19 cellular contexts compared by ENCODE assay signal in the genomic region with DNA sequence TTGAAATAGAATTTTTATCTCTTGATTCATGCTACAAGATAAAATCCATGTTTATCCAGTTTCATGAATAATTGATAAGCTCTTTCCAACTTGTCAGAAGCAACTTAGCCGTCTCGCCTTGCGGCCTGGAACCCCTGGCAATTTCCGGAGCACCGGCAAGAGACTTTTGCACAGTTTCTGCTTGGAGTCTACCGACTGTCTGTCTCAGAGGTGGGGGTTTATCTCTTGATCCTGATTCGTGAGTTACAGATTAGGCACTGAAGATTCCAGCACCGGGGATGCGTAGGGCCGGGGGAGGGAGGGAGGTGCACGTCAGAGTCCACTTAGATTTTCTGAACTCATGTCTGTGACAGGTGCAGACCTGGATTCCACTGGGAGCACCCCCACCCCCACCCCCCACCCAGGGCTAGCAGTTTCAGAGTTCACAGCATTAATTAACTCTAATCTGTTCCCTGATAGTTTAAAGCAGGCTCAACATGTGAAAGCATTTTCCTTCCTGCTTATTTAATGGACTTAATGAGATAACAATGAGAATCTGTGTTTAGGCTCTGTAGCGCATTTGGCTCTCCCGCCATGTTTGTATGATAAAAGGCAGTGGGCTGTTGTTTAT. TPM values are rescaled to one million over a fixed set of nuclear protein-coding genes. Genes with fewer than 3 reads are reported as not detected.
DNase-seq lines count a peak whose midpoint lies in the region; ATAC-seq, FAIRE-seq and TF ChIP-seq lines count a peak whose summit lies in the region.
"Had no signal": no experiment of that assay in that cellular context is flagged by ENCODE, and none has a peak within 500 bp of the region (broad histone marks: within the 10 kb centered on the region; RNA-seq: fewer than 3 reads in every experiment).

No MANE protein-coding gene starts in this region.

- no peaks in the 10 kb centered on the region for H3K4me1 Mint-ChIP-seq in CD8-positive, alpha-beta T cell (ENCODE audit: low read depth)
- H3K4me1 Mint-ChIP-seq in T-helper 17 cell: no peaks in the 10 kb centered on the region

- H3K36me3 ChIP-seq in IMR-90 (ENCODE audit: control insufficient read depth, insufficient read depth, low read length) (no peaks in the 10 kb centered on the region), SK-N-MC (ENCODE audit: insufficient read depth, low read length) (no peaks in the 10 kb centered on the region), small intestine (ENCODE audit: control insufficient read depth in 2 of 2, insufficient read depth in 2 of 2, low read length in 2 of 2) (no peaks in the 10 kb centered on the region)
- H3K36me3 ChIP-seq in CD8-positive, alpha-beta T cell (ENCODE audit: insufficient read depth, low read length): no peaks in the 10 kb centered on the region
- H3K36me3 ChIP-seq: BLaER1, lower lobe of right lung, ovary had no signal

- H4K91ac ChIP-seq in IMR-90 (ENCODE audit: insufficient read depth, low read depth, low read length): peak overlapping the region; percentile 98; the same call in 1 of the 2 replicates

- peak overlapping the region; percentile 41 for H3K4ac ChIP-seq in IMR-90 (ENCODE audit: low read depth, low read length)

- H3K79me1 ChIP-seq in IMR-90 (ENCODE audit: low read depth in 1 of 2, low read length in 2 of 2): 0 out of 4 replicates have a peak, but pooled peaks cover 0 to 4% of the 10 kb centered on the region in 2 experiments

- no peak overlapping the region for H3K27ac Mint-ChIP-seq in CD8-positive, alpha-beta T cell
- no peak overlapping the region for H3K27ac Mint-ChIP-seq in T-helper 17 cell
- H3K27ac Mint-ChIP-seq: activated naive CD8-positive, alpha-beta T cell treated with anti-CD3 and anti-CD28 coated beads, Interleukin-2, amount 50 U/mL, for 24 hours; type B pancreatic cell had no signal

- H2BK120ac ChIP-seq in IMR-90 (ENCODE audit: low read depth, low read length): peak overlapping the region; percentile 68

- no peaks in the 10 kb centered on the region for H4K20me1 ChIP-seq in IMR-90 (ENCODE audit: insufficient read depth, low read length)
- H4K20me1 ChIP-seq: BLaER1 had no signal

- H2BK15ac ChIP-seq in IMR-90 (ENCODE audit: low read depth, low read length): peak overlapping the region; percentile 6; the same call in 2 of the 3 replicates

- CTCF ChIA-PET in IMR-90 (lab: Yijun Ruan, JAX): interaction anchor here (0.6 kb wide), 2 partner anchors 156 to 499 kb away, joined by 3 to 5 read pairs; no protein-coding TSS in a partner anchor
- CTCF ChIA-PET in CD8-positive, alpha-beta T cell (lab: Charles Lee): no interaction called here

- H3K9me3 Mint-ChIP-seq in CD8-positive, alpha-beta T cell: peaks cover 13% of the 10 kb centered on the region

- H3K14ac ChIP-seq in IMR-90 (replicated peaks; ENCODE audit: low read depth, low read length): peak overlapping the region; percentile 52

- no peak for TF ChIP-seq RAD21 in IMR-90 (IDR thresholded peaks at IDR 0.05; ENCODE audit: low read length)

- no peak overlapping the region for H3K9ac ChIP-seq in IMR-90 (ENCODE audit: low read depth, low read length)
- H3K9ac ChIP-seq in SK-N-MC (ENCODE audit: insufficient read length): peak overlapping the region; percentile 25
- H3K9ac ChIP-seq: BLaER1 had no signal

- dilution Hi-C loops in IMR-90 (cut with HindIII; ENCODE audit: low sequenced_read_pairs, unreplicated experiment): no loop called here

- no CpG with 5 or more reads among the region's 13 CpGs for WGBS in IMR-90 (ENCODE audit: extremely low coverage in 2 of 2, insufficient read length in 1 of 2), 2 experiments
- WGBS in small intestine, 3 donors: 14 to 44% (median 32%) methylated on average over 13 of the region's 13 CpGs

- peak overlapping the region; percentile 61 for H2BK20ac ChIP-seq in IMR-90 (ENCODE audit: low read depth, low read length)

- H3K4me2 ChIP-seq in IMR-90 (ENCODE audit: low read depth, low read length): no peak overlapping the region
- H3K4me2 ChIP-seq: BLaER1 had no signal

- H3K36me3 Mint-ChIP-seq in CD8-positive, alpha-beta T cell: no peaks in the 10 kb centered on the region
- no peaks in the 10 kb centered on the region for H3K36me3 Mint-ChIP-seq in T-helper 17 cell (ENCODE audit: low read depth)
- H3K36me3 Mint-ChIP-seq: type B pancreatic cell had no signal

- H3K9me3 ChIP-seq in IMR-90 (ENCODE audit: control insufficient read depth, insufficient read depth, low read length): peaks cover 9% of the 10 kb centered on the region
- peaks cover 10% of the 10 kb centered on the region; the same call in 1 of the 2 replicates for H3K9me3 ChIP-seq in SK-N-MC (ENCODE audit: low read depth, low read length)
- H3K9me3 ChIP-seq in small intestine (ENCODE audit: control insufficient read depth, low read depth): no peaks in the 10 kb centered on the region
- no peaks in the 10 kb centered on the region for H3K9me3 ChIP-seq in CD8-positive, alpha-beta T cell (ENCODE audit: low read length)
- H3K9me3 ChIP-seq in T-helper 17 cell (ENCODE audit: control insufficient read depth, low read length, poor library complexity, severe bottlenecking): no peaks in the 10 kb centered on the region

- no peak overlapping the region; the same call in 1 of the 2 replicates for H4K5ac ChIP-seq in IMR-90 (ENCODE audit: low read depth, low read length)

- intact Hi-C loops in IMR-90 (cut with micrococcal nuclease): no loop called here
- intact Hi-C loops in CD8-positive, alpha-beta T cell (cut with DNase I, micrococcal nuclease): no loop called here

- POLR2A ChIA-PET in IMR-90 (lab: Charles Lee; ENCODE audit: unreplicated experiment): interaction anchor here (1.4 kb wide), 1 partner anchor 24 kb away, joined by 5 read pairs; no protein-coding TSS in a partner anchor
- POLR2A ChIA-PET in CD8-positive, alpha-beta T cell (lab: Charles Lee): no interaction called here

- peak; percentile 31 for DNase-seq in IMR-90
- DNase-seq in SK-N-MC (ENCODE audit: low read depth, low spot score): peak; percentile 73
- peak; percentile 79 for DNase-seq in fibroblast of the aortic adventitia (ENCODE audit: low read depth)
- DNase-seq in small intestine: peak; percentile 23
- DNase-seq in CD8-positive, alpha-beta T cell: no peak
- DNase-seq in T-helper 17 cell: no peak
- DNase-seq in AG20443 (ENCODE audit: low spot score): no peak
- DNase-seq: activated CD4-positive, alpha-beta T cell treated with anti-CD3 and anti-CD28 coated beads, Interleukin-2, amount 50 U/mL, for 1 hour; activated CD8-positive, alpha-beta memory T cell treated with anti-CD3 and anti-CD28 coated beads, Interleukin-2, amount 50 U/mL, for 4 hours; activated naive CD8-positive, alpha-beta T cell treated with anti-CD3 and anti-CD28 coated beads, Interleukin-2, amount 50 U/mL, for 24 hours; Calu3; caudate nucleus; glutamatergic neuron; lower lobe of right lung; ovary; stimulated activated naive CD8-positive, alpha-beta T cell treated with anti-CD3 and anti-CD28 coated beads, Interleukin-15, Interleukin-2, amounts not matched to agents 100 U/mL and 50 U/mL, for 24 hours had no signal

- H2BK5ac ChIP-seq in IMR-90 (ENCODE audit: low read depth, low read length, poor library complexity, severe bottlenecking): peak overlapping the region; percentile 99

- peak overlapping the region; percentile 3 for H2AK9ac ChIP-seq in IMR-90 (replicated peaks; ENCODE audit: low read depth, low read length, poor library complexity)

- H3K4me3 ChIP-seq in IMR-90 (ENCODE audit: insufficient read depth, low read depth, low read length) (no peak overlapping the region), SK-N-MC (peak overlapping the region; percentile 71), fibroblast of the aortic adventitia (ENCODE audit: low read depth, low read length) (no peak overlapping the region), small intestine (ENCODE audit: low read depth in 1 of 2, low read length in 2 of 2) (no peak overlapping the region)
- H3K4me3 ChIP-seq in CD8-positive, alpha-beta T cell (ENCODE audit: low read depth, low read length): no peak overlapping the region
- H3K4me3 ChIP-seq: BLaER1, lower lobe of right lung, ovary had no signal

- H3K23ac ChIP-seq in IMR-90 (ENCODE audit: low read depth, low read length): no peak overlapping the region

- no peak for FAIRE-seq in small intestine (lab: Jason Lieb, UNC)
- FAIRE-seq: H1 had no signal

- peak overlapping the region; percentile 55; the same call in 1 of the 2 replicates for H3K18ac ChIP-seq in IMR-90 (ENCODE audit: low read depth, low read length)

- TF ChIP-seq POLR2A in IMR-90 (IDR thresholded peaks at IDR 0.05; ENCODE audit: low read depth, low read length): no peak

- BruUV-seq in IMR-90 (replicated peaks; lab: Mats Ljungman, UMichigan): no TSS peak

- peaks cover 2% of the 10 kb centered on the region for H3K27me3 Mint-ChIP-seq in CD8-positive, alpha-beta T cell (ENCODE audit: low read depth)
- H3K27me3 Mint-ChIP-seq in T-helper 17 cell: peaks cover 15% of the 10 kb centered on the region
- H3K27me3 Mint-ChIP-seq: activated naive CD8-positive, alpha-beta T cell treated with anti-CD3 and anti-CD28 coated beads, Interleukin-2, amount 50 U/mL, for 24 hours had no signal

- no peak for TF ChIP-seq CTCF in IMR-90 (conservative IDR thresholded peaks at IDR 0.05; ENCODE audit: low read depth, low read length)
- no peak for TF ChIP-seq CTCF in fibroblast of the aortic adventitia (IDR thresholded peaks at IDR 0.05; ENCODE audit: insufficient read depth, low read length)
- no peak for TF ChIP-seq CTCF in CD8-positive, alpha-beta T cell (IDR thresholded peaks at IDR 0.05)

- no peak overlapping the region for H3K4me3 Mint-ChIP-seq in CD8-positive, alpha-beta T cell
- H3K4me3 Mint-ChIP-seq in T-helper 17 cell: no peak overlapping the region
- H3K4me3 Mint-ChIP-seq: activated naive CD8-positive, alpha-beta T cell treated with anti-CD3 and anti-CD28 coated beads, Interleukin-2, amount 50 U/mL, for 24 hours; type B pancreatic cell had no signal

- H3K27me3 ChIP-seq in IMR-90 (ENCODE audit: control insufficient read depth, insufficient read depth, low read length): no peaks in the 10 kb centered on the region; the same call in 1 of the 2 replicates
- H3K27me3 ChIP-seq in small intestine (ENCODE audit: control insufficient read depth in 2 of 2, insufficient read depth in 2 of 2, low read length in 2 of 2): no peaks in the 10 kb centered on the region
- H3K27me3 ChIP-seq in CD8-positive, alpha-beta T cell (ENCODE audit: insufficient read depth, low read length): no peaks in the 10 kb centered on the region
- H3K27me3 ChIP-seq: BLaER1, ovary had no signal

- in situ Hi-C loops in IMR-90 (cut with MboI; ENCODE audit: low sequenced_read_pairs): no loop called here

- ATAC-seq in IMR-90 (ENCODE audit: low read depth): peak; percentile 31
- ATAC-seq in CD8-positive, alpha-beta T cell: no peak
- ATAC-seq in T-helper 17 cell: no peak
- ATAC-seq: activated naive CD8-positive, alpha-beta T cell treated with anti-CD3 and anti-CD28 coated beads, Interleukin-2, amount 50 U/mL, for 24 hours; lower lobe of right lung; stimulated activated naive CD8-positive, alpha-beta T cell treated with anti-CD3 and anti-CD28 coated beads, Interleukin-15, Interleukin-2, amounts not matched to agents 100 U/mL and 50 U/mL, for 24 hours had no signal

- H3K4me1 ChIP-seq in IMR-90 (ENCODE audit: control insufficient read depth, insufficient read depth, low read length): peaks cover 20% of the 10 kb centered on the region
- no peaks in the 10 kb centered on the region for H3K4me1 ChIP-seq in small intestine (ENCODE audit: control insufficient read depth in 2 of 2, insufficient read depth in 1 of 2, low read depth in 1 of 2, low read length in 1 of 2)
- H3K4me1 ChIP-seq in CD8-positive, alpha-beta T cell (ENCODE audit: insufficient read depth, low read length): no peaks in the 10 kb centered on the region
- H3K4me1 ChIP-seq: BLaER1, lower lobe of right lung had no signal

- peak overlapping the region; percentile 1 to 74; a peak in 2 of 4 replicates for H4K8ac ChIP-seq in IMR-90 (ENCODE audit: low read depth in 2 of 2, low read length in 2 of 2)

- no peak overlapping the region for H3K56ac ChIP-seq in IMR-90 (ENCODE audit: extremely low read depth, insufficient read depth, low read length)

- H2AFZ ChIP-seq in IMR-90 (replicated peaks; ENCODE audit: low read length, poor library complexity): peak overlapping the region; percentile 58

- peaks cover 7% of the 10 kb centered on the region for H3K9me1 ChIP-seq in IMR-90 (ENCODE audit: insufficient read depth, low read length)

- H2AK5ac ChIP-seq in IMR-90 (ENCODE audit: low read depth, low read length): peak overlapping the region; percentile 7; the same call in 1 of the 2 replicates

- H3K27ac ChIP-seq in IMR-90 (ENCODE audit: insufficient read depth, low read length) (no peak overlapping the region), SK-N-MC (peak overlapping the region; percentile 93), small intestine (ENCODE audit: low read depth in 1 of 2, low read length in 1 of 2) (no peak overlapping the region)
- H3K27ac ChIP-seq in CD8-positive, alpha-beta T cell (ENCODE audit: low read depth, low read length): no peak overlapping the region
- H3K27ac ChIP-seq: BLaER1, lower lobe of right lung, ovary had no signal

RNA-seq across cellular contexts. Expression of a gene that starts 8.0 kb away (rescaled TPM):
- total RNA-seq in IMR-90 (2012; rRNA removed) (2.2 and 2.5 TPM in 2 replicates), fibroblast of the aortic adventitia (ENCODE audit: low replicate concordance) (1.6 and 20.8 TPM in 2 replicates), T-helper 17 cell (not detected)
- polyA plus RNA-seq in IMR-90 (2012; rRNA removed) (18.0 and 18.3 TPM in 2 replicates), small intestine (under 1 TPM in 1 of 3 donors, not detected in 2; 0.46 TPM)
- polyA plus RNA-seq in IMR-90 (2012; cell fraction: cytosol; rRNA removed): 11.4 and 19.3 TPM in 2 replicates
- 7.7 and 18.8 TPM in 2 replicates for polyA plus RNA-seq in IMR-90 (2012; cell fraction: nucleus; rRNA removed; ENCODE audit: low replicate concordance)
- not detected for total RNA-seq in CD8-positive, alpha-beta T cell
- total RNA-seq: Calu3, lower lobe of right lung had no signal

Comparison
In these comparisons a context has a peak if more than half of its experiments do, and no peak if none do; other contexts are left out.
1. DNase-seq: peak in IMR-90 (single experiment), SK-N-MC (single experiment), fibroblast of the aortic adventitia (single experiment) and small intestine (single experiment); none in CD8-positive, alpha-beta T cell (0 of 7), T-helper 17 cell (0 of 3) and AG20443 (single experiment).